ENCODE assay signal across 25 cellular contexts in the genomic region with DNA sequence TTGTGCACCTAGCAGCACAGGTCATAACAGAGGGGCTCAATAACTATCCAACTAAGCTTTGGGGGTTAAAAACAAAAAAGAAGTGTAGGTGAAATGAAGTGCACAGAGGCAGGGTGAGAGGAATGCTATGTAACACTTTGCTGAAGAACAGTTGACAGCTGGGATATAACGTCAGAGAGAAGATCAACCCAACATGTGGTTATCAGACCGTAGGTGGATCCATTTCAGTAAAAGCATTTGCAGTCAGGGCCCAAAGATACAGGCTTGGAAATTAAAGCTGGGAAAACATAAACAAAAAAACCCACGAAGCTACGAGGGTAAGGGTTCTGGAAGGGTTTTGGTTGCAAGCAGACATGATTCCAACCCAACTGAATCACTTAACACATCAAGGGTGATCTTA.
"Had no signal": no experiment of that assay in that cellular context is flagged by ENCODE, and none has a peak within 500 bp of the region (broad histone marks: within the 10 kb centered on the region; RNA-seq: fewer than 3 reads in every experiment).

No MANE protein-coding gene starts in this region.

- ATAC-seq: left colon; naive thymus-derived CD4-positive, alpha-beta T cell; natural killer cell treated with Interleukin-12 subunit alpha and Interleukin-12 subunit beta and Interleukin-15 and Interleukin-18, amount 100 ng/mL, for 72 hours; right cardiac atrium; sciatic nerve; stimulated activated effector memory CD8-positive, alpha-beta T cell treated with anti-CD3 and anti-CD28 coated beads, Interleukin-12 subunit alpha, Interleukin-12 subunit beta, amount 100 ng/mL, for 72 hours; upper lobe of right lung had no signal

- H3K4me3 ChIP-seq: left ventricle myocardium inferior, lung, ovary, prostate gland, spleen, suprapubic skin, thoracic aorta, tibial artery, upper lobe of right lung had no signal

- DNase-seq: kidney glomerular epithelial cell; left colon; left ventricle myocardium inferior; mesendoderm; naive thymus-derived CD4-positive, alpha-beta T cell; ovary; posterior cingulate gyrus; retina; right cardiac atrium; small intestine; spleen; stimulated activated CD4-positive, alpha-beta T cell treated with anti-CD3 and anti-CD28 coated beads, Interleukin-4, amount 100 ng/mL, for 24 hours; stimulated activated naive CD4-positive, alpha-beta T cell; tibial artery; trophoblast cell; upper lobe of right lung had no signal

- H3K27ac ChIP-seq: left ventricle myocardium inferior, ovary, prostate gland, spleen, suprapubic skin, thoracic aorta, tibial artery, upper lobe of right lung had no signal

- H3K27me3 ChIP-seq: ovary, spleen, suprapubic skin, tibial artery, upper lobe of right lung had no signal

- H3K9me3 ChIP-seq: ovary, prostate gland, upper lobe of right lung had no signal

- FAIRE-seq: keratinocyte, small intestine, urothelium cell line had no signal

- H3K4me1 ChIP-seq: left ventricle myocardium inferior, prostate gland, spleen, suprapubic skin, tibial artery, upper lobe of right lung had no signal

- H3K36me3 ChIP-seq: left ventricle myocardium inferior, ovary, prostate gland, spleen, suprapubic skin, thoracic aorta, tibial artery, upper lobe of right lung had no signal
